ENCODE assay signal across 24 cellular contexts in genomic region chr6:158448856-158449255, GRCh38.
"Had no signal": no experiment of that assay in that cellular context is flagged by ENCODE, and none has a peak within 500 bp of the region (broad histone marks: within the 10 kb centered on the region; RNA-seq: fewer than 3 reads in every experiment).

No MANE protein-coding gene starts in this region.

- H3K9me3 Mint-ChIP-seq: IgD-negative memory B cell had no signal

- H3K4me3 Mint-ChIP-seq: IgD-negative memory B cell had no signal

- H3K9ac ChIP-seq: KMS-11 had no signal

- ATAC-seq: K562, Panc1, PC-3 had no signal

- H3K4me1 ChIP-seq: SJSA1 had no signal

- H3K4me3 ChIP-seq: K562, SJSA1, SK-N-MC had no signal

- H3K9me3 ChIP-seq: SJSA1 had no signal

- H3K27ac Mint-ChIP-seq: IgD-negative memory B cell had no signal

- DNase-seq: Kasumi-1; MM.1S; NCI-H1092 treated with DMSO at 0.1 percent for 48 hours; NCI-H1436; NCI-H187; NCI-H2029; NCI-H2081 treated with DMSO at 0.1 percent for 48 hours; NCI-H2171; NCI-H226; NCI-H446; NCI-H510A; NCI-H524 treated with DMSO at 0.1 percent for 48 hours; NCI-H69; NCI-H774; NK-92 treated with Interleukin-12 subunit alpha and Interleukin-12 subunit beta, amount 100 ng/mL, for 24 hours; PC-3; Right ventricle myocardium superior; SIG-M5 had no signal

- H3K27ac ChIP-seq: KMS-11, SJSA1, SK-N-MC had no signal

- FAIRE-seq: K562 had no signal

- H3K27me3 ChIP-seq: SJSA1 had no signal

- H3K27me3 Mint-ChIP-seq: IgD-negative memory B cell had no signal

- H3K4me2 ChIP-seq: KMS-11 had no signal
